8 cellular contexts compared by ENCODE assay signal in genomic region chr19:1249990-1250298, GRCh38. TPM values are rescaled to one million over a fixed set of nuclear protein-coding genes. Genes with fewer than 3 reads are reported as not detected.
DNase-seq lines count a peak whose midpoint lies in the region; ATAC-seq and TF ChIP-seq lines count a peak whose summit lies in the region.

No MANE protein-coding gene starts in this region.

- H3K9me3 Mint-ChIP-seq in dendritic cell treated with granulocyte-macrophage colony-stimulating factor and Interleukin-4, amounts not matched to agents 40 ng/mL and 50 ng/mL, for 4 days = no peaks in the 10 kb centered on the region
- no peaks in the 10 kb centered on the region for H3K9me3 Mint-ChIP-seq in natural killer cell

- peak overlapping the region; percentile 73 for H3K4me3 ChIP-seq in BJ (ENCODE audit: low read depth, low read length)
- H3K4me3 ChIP-seq in LNCaP clone FGC (ENCODE audit: low read depth, low read length) = peak overlapping the region; percentile 80

- H3K27me3 Mint-ChIP-seq in dendritic cell treated with granulocyte-macrophage colony-stimulating factor and Interleukin-4, amounts not matched to agents 40 ng/mL and 50 ng/mL, for 4 days = no peaks in the 10 kb centered on the region
- no peaks in the 10 kb centered on the region for H3K27me3 Mint-ChIP-seq in natural killer cell (ENCODE audit: low read depth in 2 of 2)

- peaks cover 66% of the 10 kb centered on the region for H3K36me3 Mint-ChIP-seq in dendritic cell treated with granulocyte-macrophage colony-stimulating factor and Interleukin-4, amounts not matched to agents 40 ng/mL and 50 ng/mL, for 4 days (ENCODE audit: low read depth)
- no peaks in the 10 kb centered on the region for H3K36me3 Mint-ChIP-seq in natural killer cell

- CTCF ChIA-PET in BJ (lab: Yijun Ruan, JAX) = interaction anchor here (1.0 kb wide), 1 partner anchor 16 kb away, joined by 5 read pairs; no protein-coding TSS in a partner anchor

- ATAC-seq in natural killer cell = no peak
- ATAC-seq in GM19328 (IDR thresholded peaks at IDR 0.05; ENCODE audit: unreplicated experiment) = no peak
- ATAC-seq in GM21515 (IDR thresholded peaks at IDR 0.05; ENCODE audit: unreplicated experiment) = no peak
- ATAC-seq in HG03175 (IDR thresholded peaks at IDR 0.05; ENCODE audit: unreplicated experiment) = no peak

- H3K4me3 Mint-ChIP-seq in dendritic cell treated with granulocyte-macrophage colony-stimulating factor and Interleukin-4, amounts not matched to agents 40 ng/mL and 50 ng/mL, for 4 days = peak overlapping the region; percentile 79
- H3K4me3 Mint-ChIP-seq in natural killer cell = peak overlapping the region; percentile 91

- DNase-seq in BJ (ENCODE audit: low read depth) (no peak), LNCaP clone FGC (ENCODE audit: low read depth) (no peak), natural killer cell (no peak), NCI-H2171 (lab: John Stamatoyannopoulos, UW) (no peak)

- no peak for TF ChIP-seq CTCF in BJ (IDR thresholded peaks at IDR 0.05; ENCODE audit: insufficient read depth, low read depth, low read length)
- no peak for TF ChIP-seq CTCF in LNCaP clone FGC (IDR thresholded peaks at IDR 0.05; ENCODE audit: control insufficient read depth, extremely low read depth, insufficient read depth)
- no peak for TF ChIP-seq CTCF in natural killer cell (IDR thresholded peaks at IDR 0.05)

- peaks cover 43% of the 10 kb centered on the region for H3K4me1 Mint-ChIP-seq in dendritic cell treated with granulocyte-macrophage colony-stimulating factor and Interleukin-4, amounts not matched to agents 40 ng/mL and 50 ng/mL, for 4 days (ENCODE audit: low read depth)
- peaks cover 0 to 25% of the 10 kb centered on the region in 2 donors for H3K4me1 Mint-ChIP-seq in natural killer cell

- intact Hi-C loops in dendritic cell treated with granulocyte-macrophage colony-stimulating factor and Interleukin-4, amounts not matched to agents 40 ng/mL and 50 ng/mL, for 4 days (cut with micrococcal nuclease) = no loop called here
- intact Hi-C loops in natural killer cell (cut with micrococcal nuclease) = loop anchor here (1.0 to 10.0 kb wide), 3 partner anchors 16 to 325 kb away; partner anchors contain the start of genes ARID3A, RNU6-2 and TMEM259

- no peaks in the 10 kb centered on the region for H3K27me3 ChIP-seq in BJ (ENCODE audit: control insufficient read depth, insufficient read depth, low read length)

- peaks cover 25% of the 10 kb centered on the region for H3K36me3 ChIP-seq in BJ (ENCODE audit: control insufficient read depth, insufficient read depth, low read length)

- H3K27ac Mint-ChIP-seq in dendritic cell treated with granulocyte-macrophage colony-stimulating factor and Interleukin-4, amounts not matched to agents 40 ng/mL and 50 ng/mL, for 4 days = peak overlapping the region; percentile 93
- H3K27ac Mint-ChIP-seq in natural killer cell = peak overlapping the region; percentile 88 to 97

- POLR2A ChIA-PET in BJ (lab: Charles Lee) = no interaction called here

RNA-seq across cellular contexts. Expression of gene MIDN, which starts 1.6 kb away (rescaled TPM):
- 6.9 and 8.4 TPM in 2 replicates for polyA plus RNA-seq in BJ (2011; rRNA removed)
- 21.3 and 25.6 TPM in 2 replicates for polyA minus RNA-seq in BJ (2011; rRNA and poly(A)+ RNA removed)
- 100 to 1,000 TPM; 296 to 367 (median 314) TPM for total RNA-seq in natural killer cell

RNA-seq across cellular contexts. Expression of gene ATP5F1D, which starts 8.4 kb away (rescaled TPM):
- 57.9 and 65.1 TPM in 2 replicates for polyA plus RNA-seq in BJ (2011; rRNA removed)
- 29.1 and 30.1 TPM in 2 replicates for polyA minus RNA-seq in BJ (2011; rRNA and poly(A)+ RNA removed)
- total RNA-seq in natural killer cell = 100 to 1,000 TPM in 2 of 3 donors, 10 to 100 TPM in 1; 88.6 to 119 (median 104) TPM

RNA-seq across cellular contexts. Expression of gene CBARP, which starts 12.1 kb away (rescaled TPM):
- 0.97 and 1.6 TPM in 2 replicates for polyA plus RNA-seq in BJ (2011; rRNA removed)
- polyA minus RNA-seq in BJ (2011; rRNA and poly(A)+ RNA removed) = 0.62 and 0.67 TPM in 2 replicates
- under 1 TPM in 2 of 3 donors, not detected in 1; 0.14 to 0.41 TPM for total RNA-seq in natural killer cell

RNA-seq across cellular contexts. Expression of gene CIRBP, which starts 19.2 kb away (rescaled TPM):
- polyA plus RNA-seq in BJ (2011; rRNA removed) = 342 and 372 TPM in 2 replicates
- polyA minus RNA-seq in BJ (2011; rRNA and poly(A)+ RNA removed) = 69.9 and 93.9 TPM in 2 replicates
- 100 to 1,000 TPM; 410 to 454 (median 440) TPM for total RNA-seq in natural killer cell

RNA-seq across cellular contexts. Expression of gene FAM174C, which starts 25.4 kb away (rescaled TPM):
- 24.6 and 37.5 TPM in 2 replicates for polyA plus RNA-seq in BJ (2011; rRNA removed)
- 8.6 TPM in 2 replicates for polyA minus RNA-seq in BJ (2011; rRNA and poly(A)+ RNA removed)
- total RNA-seq in natural killer cell = 10 to 100 TPM; 26.6 to 33.4 (median 27.1) TPM
